In the genomic region with DNA sequence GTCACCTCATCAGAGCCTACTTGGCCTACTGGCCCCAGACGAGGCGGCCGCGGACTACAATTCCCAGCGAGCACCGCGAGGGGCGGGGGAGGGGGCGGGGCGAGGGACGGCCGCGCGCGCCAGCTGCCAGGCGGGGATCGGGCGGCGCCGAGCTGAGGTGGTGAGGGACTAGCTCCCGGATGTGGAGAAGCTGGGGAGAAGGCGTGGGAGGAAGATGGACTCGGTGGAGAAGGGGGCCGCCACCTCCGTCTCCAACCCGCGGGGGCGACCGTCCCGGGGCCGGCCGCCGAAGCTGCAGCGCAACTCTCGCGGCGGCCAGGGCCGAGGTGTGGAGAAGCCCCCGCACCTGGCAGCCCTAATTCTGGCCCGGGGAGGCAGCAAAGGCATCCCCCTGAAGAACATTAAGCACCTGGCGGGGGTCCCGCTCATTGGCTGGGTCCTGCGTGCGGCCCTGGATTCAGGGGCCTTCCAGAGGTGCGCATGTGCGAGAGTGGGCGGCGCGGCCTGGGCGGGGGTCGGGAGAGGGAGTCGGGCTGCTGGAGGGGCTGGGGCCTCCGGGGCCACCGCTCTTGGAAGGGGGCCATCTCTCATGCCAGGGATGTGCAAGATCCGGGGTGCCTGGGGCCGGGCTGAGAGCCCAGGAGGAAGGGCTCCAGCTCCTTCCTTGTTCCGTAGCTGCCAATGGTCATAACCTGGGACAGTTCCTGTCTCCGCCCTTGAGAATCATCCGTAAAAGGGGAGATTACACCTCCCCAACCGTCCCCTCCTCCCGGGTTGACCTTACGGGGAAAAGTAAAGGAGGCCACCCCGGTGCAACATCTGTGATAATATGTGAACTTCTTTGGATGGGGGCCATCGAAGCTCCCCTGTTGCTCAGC, we compare ENCODE assay signal across 8 cellular contexts. TPM values are rescaled to one million over a fixed set of nuclear protein-coding genes. Genes with fewer than 3 reads are reported as not detected.
DNase-seq lines count a peak whose midpoint lies in the region; ATAC-seq, FAIRE-seq and TF ChIP-seq lines count a peak whose summit lies in the region.

A gene (plus strand): TSS at position 129 of the 878 bp plus-strand sequence. CDS start 86 bp downstream, at position 215.

- H2AFZ ChIP-seq in GM23338 = peak within 1 kb of the TSS; percentile 63

- H3F3A ChIP-seq in GM23338 (replicated peaks; ENCODE audit: low read depth) = peaks cover 8% of the 10 kb centered on the region; the same call in 1 of the 2 replicates

- in situ Hi-C loops in SK-MEL-5 (cut with HindIII; ENCODE audit: low pct_unique_long_range_greater_than_20kb, low sequenced_read_pairs) = no loop called here

- DNase-seq in ELR (ENCODE audit: low read depth) (peak; percentile 85), GM23338 (ENCODE audit: low spot score) (peak; percentile 89), Kasumi-1 (lab: John Stamatoyannopoulos, UW) (peak; percentile 56 to 61), SK-MEL-5 (ENCODE audit: low read depth, low spot score) (peak; percentile 72), frontal cortex (ENCODE audit: low spot score in 2 of 2) (peak; percentile 79), superior temporal gyrus (ENCODE audit: extremely low spot score) (peak; percentile 57)
- peak; percentile 54 to 79 (median 62) for DNase-seq in activated naive CD4-positive, alpha-beta T cell (lab: John Stamatoyannopoulos, UW)

- H3K79me2 ChIP-seq in GM23338 (replicated peaks; ENCODE audit: insufficient read depth) = peaks cover 38% of the 10 kb centered on the region

- no peaks in the 10 kb centered on the region for H3K9me3 ChIP-seq in neutrophil

- H3K27ac ChIP-seq in GM23338 (ENCODE audit: low read depth) (peak within 1 kb of the TSS; percentile 75), neutrophil (peak within 1 kb of the TSS; percentile 47)

- peaks cover 21% of the 10 kb centered on the region for H3K36me3 Mint-ChIP-seq in GM23338 (ENCODE audit: low read depth)

- H3K4me3 Mint-ChIP-seq in GM23338 = peak within 1 kb of the TSS; percentile 96

- no peak for FAIRE-seq in frontal cortex (lab: Jason Lieb, UNC)

- H3K9me2 ChIP-seq in GM23338 (ENCODE audit: insufficient read depth) = no peaks in the 10 kb centered on the region

- peak; percentile 87 for ATAC-seq in GM23338

- peak within 1 kb of the TSS; percentile 80 for H3K4me2 ChIP-seq in GM23338

- peaks cover 6% of the 10 kb centered on the region for H3K27me3 Mint-ChIP-seq in GM23338 (ENCODE audit: insufficient read depth, low read depth, poor library complexity)

- H3K36me3 ChIP-seq in GM23338 (ENCODE audit: insufficient read depth) (no peaks in the 10 kb centered on the region), neutrophil (no peaks in the 10 kb centered on the region)

- H3K27ac Mint-ChIP-seq in GM23338 = peak within 1 kb of the TSS; percentile 97

- H3K4me3 ChIP-seq in GM23338 (peak within 1 kb of the TSS; percentile 77), neutrophil (ENCODE audit: low read depth in 1 of 2, low read length in 1 of 2) (peak within 1 kb of the TSS; percentile 72 to 79)

- H3K9me3 Mint-ChIP-seq in GM23338 = no peaks in the 10 kb centered on the region

- H3K4me1 ChIP-seq in GM23338 (ENCODE audit: insufficient read depth) (peaks cover 36% of the 10 kb centered on the region), neutrophil (ENCODE audit: control insufficient read depth in 1 of 2, insufficient read depth in 1 of 2, low read depth in 1 of 2, low read length in 1 of 2) (peaks cover 5 to 6% of the 10 kb centered on the region in 2 experiments)

- H3K4me1 Mint-ChIP-seq in GM23338 = peaks cover 39% of the 10 kb centered on the region

- H3K27me3 ChIP-seq in GM23338 (ENCODE audit: insufficient read depth) (no peaks in the 10 kb centered on the region), neutrophil (no peaks in the 10 kb centered on the region)

- TF ChIP-seq CTCF in GM23338 (conservative IDR thresholded peaks at IDR 0.05; ENCODE audit: low read depth in 2 of 2) (no peak), neutrophil (IDR thresholded peaks at IDR 0.05) (no peak)

- H4K20me1 ChIP-seq in GM23338 (replicated peaks; ENCODE audit: insufficient read depth) = no peaks in the 10 kb centered on the region

TF ChIP-seq in GM23338, 12 proteins besides CTCF, POLR2A, EP300 and RAD21 (continues in another document):
- no peak for TF ChIP-seq EZH2 (IDR thresholded peaks at IDR 0.05; ENCODE audit: low read depth, unreplicated experiment)
- TF ChIP-seq CREB1 (CRISPR knock-in tag; IDR thresholded peaks at IDR 0.05; ENCODE audit: low read depth) = no peak
- TF ChIP-seq, protein P1, sequence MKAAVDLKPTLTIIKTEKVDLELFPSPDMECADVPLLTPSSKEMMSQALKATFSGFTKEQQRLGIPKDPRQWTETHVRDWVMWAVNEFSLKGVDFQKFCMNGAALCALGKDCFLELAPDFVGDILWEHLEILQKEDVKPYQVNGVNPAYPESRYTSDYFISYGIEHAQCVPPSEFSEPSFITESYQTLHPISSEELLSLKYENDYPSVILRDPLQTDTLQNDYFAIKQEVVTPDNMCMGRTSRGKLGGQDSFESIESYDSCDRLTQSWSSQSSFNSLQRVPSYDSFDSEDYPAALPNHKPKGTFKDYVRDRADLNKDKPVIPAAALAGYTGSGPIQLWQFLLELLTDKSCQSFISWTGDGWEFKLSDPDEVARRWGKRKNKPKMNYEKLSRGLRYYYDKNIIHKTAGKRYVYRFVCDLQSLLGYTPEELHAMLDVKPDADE (IDR thresholded peaks at IDR 0.05) = peak; percentile 64
- peak; percentile 83 for TF ChIP-seq POLR2AphosphoS5 (IDR thresholded peaks at IDR 0.05; ENCODE audit: low read depth)
- TF ChIP-seq, protein P2, sequence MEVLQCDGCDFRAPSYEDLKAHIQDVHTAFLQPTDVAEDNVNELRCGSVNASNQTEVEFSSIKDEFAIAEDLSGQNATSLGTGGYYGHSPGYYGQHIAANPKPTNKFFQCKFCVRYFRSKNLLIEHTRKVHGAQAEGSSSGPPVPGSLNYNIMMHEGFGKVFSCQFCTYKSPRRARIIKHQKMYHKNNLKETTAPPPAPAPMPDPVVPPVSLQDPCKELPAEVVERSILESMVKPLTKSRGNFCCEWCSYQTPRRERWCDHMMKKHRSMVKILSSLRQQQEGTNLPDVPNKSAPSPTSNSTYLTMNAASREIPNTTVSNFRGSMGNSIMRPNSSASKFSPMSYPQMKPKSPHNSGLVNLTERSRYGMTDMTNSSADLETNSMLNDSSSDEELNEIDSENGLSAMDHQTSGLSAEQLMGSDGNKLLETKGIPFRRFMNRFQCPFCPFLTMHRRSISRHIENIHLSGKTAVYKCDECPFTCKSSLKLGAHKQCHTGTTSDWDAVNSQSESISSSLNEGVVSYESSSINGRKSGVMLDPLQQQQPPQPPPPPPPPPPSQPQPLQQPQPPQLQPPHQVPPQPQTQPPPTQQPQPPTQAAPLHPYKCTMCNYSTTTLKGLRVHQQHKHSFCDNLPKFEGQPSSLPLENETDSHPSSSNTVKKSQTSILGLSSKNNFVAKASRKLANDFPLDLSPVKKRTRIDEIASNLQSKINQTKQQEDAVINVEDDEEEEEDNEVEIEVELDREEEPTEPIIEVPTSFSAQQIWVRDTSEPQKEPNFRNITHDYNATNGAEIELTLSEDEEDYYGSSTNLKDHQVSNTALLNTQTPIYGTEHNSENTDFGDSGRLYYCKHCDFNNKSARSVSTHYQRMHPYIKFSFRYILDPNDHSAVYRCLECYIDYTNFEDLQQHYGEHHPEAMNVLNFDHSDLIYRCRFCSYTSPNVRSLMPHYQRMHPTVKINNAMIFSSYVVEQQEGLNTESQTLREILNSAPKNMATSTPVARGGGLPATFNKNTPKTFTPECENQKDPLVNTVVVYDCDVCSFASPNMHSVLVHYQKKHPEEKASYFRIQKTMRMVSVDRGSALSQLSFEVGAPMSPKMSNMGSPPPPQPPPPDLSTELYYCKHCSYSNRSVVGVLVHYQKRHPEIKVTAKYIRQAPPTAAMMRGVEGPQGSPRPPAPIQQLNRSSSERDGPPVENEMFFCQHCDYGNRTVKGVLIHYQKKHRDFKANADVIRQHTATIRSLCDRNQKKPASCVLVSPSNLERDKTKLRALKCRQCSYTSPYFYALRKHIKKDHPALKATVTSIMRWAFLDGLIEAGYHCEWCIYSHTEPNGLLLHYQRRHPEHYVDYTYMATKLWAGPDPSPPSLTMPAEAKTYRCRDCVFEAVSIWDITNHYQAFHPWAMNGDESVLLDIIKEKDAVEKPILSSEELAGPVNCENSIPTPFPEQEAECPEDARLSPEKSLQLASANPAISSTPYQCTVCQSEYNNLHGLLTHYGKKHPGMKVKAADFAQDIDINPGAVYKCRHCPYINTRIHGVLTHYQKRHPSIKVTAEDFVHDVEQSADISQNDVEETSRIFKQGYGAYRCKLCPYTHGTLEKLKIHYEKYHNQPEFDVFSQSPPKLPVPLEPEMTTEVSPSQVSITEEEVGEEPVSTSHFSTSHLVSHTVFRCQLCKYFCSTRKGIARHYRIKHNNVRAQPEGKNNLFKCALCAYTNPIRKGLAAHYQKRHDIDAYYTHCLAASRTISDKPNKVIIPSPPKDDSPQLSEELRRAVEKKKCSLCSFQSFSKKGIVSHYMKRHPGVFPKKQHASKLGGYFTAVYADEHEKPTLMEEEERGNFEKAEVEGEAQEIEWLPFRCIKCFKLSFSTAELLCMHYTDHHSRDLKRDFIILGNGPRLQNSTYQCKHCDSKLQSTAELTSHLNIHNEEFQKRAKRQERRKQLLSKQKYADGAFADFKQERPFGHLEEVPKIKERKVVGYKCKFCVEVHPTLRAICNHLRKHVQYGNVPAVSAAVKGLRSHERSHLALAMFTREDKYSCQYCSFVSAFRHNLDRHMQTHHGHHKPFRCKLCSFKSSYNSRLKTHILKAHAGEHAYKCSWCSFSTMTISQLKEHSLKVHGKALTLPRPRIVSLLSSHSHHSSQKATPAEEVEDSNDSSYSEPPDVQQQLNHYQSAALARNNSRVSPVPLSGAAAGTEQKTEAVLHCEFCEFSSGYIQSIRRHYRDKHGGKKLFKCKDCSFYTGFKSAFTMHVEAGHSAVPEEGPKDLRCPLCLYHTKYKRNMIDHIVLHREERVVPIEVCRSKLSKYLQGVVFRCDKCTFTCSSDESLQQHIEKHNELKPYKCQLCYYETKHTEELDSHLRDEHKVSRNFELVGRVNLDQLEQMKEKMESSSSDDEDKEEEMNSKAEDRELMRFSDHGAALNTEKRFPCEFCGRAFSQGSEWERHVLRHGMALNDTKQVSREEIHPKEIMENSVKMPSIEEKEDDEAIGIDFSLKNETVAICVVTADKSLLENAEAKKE (CRISPR knock-in tag; IDR thresholded peaks at IDR 0.05) = no peak
- no peak for TF ChIP-seq EZH2phosphoT487 (IDR thresholded peaks at IDR 0.05; ENCODE audit: unreplicated experiment)
- no peak for TF ChIP-seq JUNB (IDR thresholded peaks at IDR 0.05; ENCODE audit: unreplicated experiment)
- no peak for TF ChIP-seq NANOG (IDR thresholded peaks at IDR 0.05; ENCODE audit: borderline replicate concordance)
- no peak for TF ChIP-seq ZNF331 (CRISPR knock-in tag; IDR thresholded peaks at IDR 0.05; ENCODE audit: low read depth)

RNA-seq across cellular contexts. Expression of the gene that starts here (rescaled TPM):
- total RNA-seq in GM23338 (2014; rRNA removed; shearing (Covaris generic)) = 61.2 and 62.9 TPM in 2 replicates
- 115 and 118 TPM in 2 replicates for polyA plus RNA-seq in GM23338 (2016; fragmentation: Nextera tagmentation; extraction: Ambion mirVana)
- total RNA-seq in SK-MEL-5 (2014; rRNA removed; shearing (Covaris generic)) = 33.4 and 38.5 TPM in 2 replicates
- 45.8 and 53.4 TPM in 2 replicates for polyA plus RNA-seq in SK-MEL-5 (2015; cell fraction: cytosol; rRNA removed)
- polyA plus RNA-seq in SK-MEL-5 (2015; cell fraction: nucleus; rRNA removed) = 16.1 and 23.3 TPM in 2 replicates
- 52.2 TPM for total RNA-seq in frontal cortex

Comparison
In these comparisons a context has a peak if more than half of its experiments do, and no peak if none do; other contexts are left out.
1. Peak in every context shown above with its lines: DNase-seq, ATAC-seq, H3K4me3 ChIP-seq and H3K27ac ChIP-seq.